Comparison of ENCODE assay signal across 21 cellular contexts in genomic region chr11:18347471-18348125, GRCh38. TPM values are rescaled to one million over a fixed set of nuclear protein-coding genes. Genes with fewer than 3 reads are reported as not detected.
DNase-seq lines count a peak whose midpoint lies in the region; ATAC-seq, FAIRE-seq and TF ChIP-seq lines count a peak whose summit lies in the region.
"Had no signal": no experiment of that assay in that cellular context is flagged by ENCODE, and none has a peak within 500 bp of the region (broad histone marks: within the 10 kb centered on the region; RNA-seq: fewer than 3 reads in every experiment).

No MANE protein-coding gene starts in this region.

- H3K4me1 ChIP-seq in osteoblast (ENCODE audit: insufficient read depth, low read length), result peaks cover 28% of the 10 kb centered on the region
- no peaks in the 10 kb centered on the region for H3K4me1 ChIP-seq in left ventricle myocardium inferior
- H3K4me1 ChIP-seq: gastroesophageal sphincter, HAP-1 had no signal

- peak overlapping the region; percentile 48 for H3K27ac Mint-ChIP-seq in activated CD8-positive, alpha-beta T cell treated with anti-CD3 and anti-CD28 coated beads for 36 hours
- no peak overlapping the region for H3K27ac Mint-ChIP-seq in activated CD8-positive, alpha-beta T cell treated with anti-CD3 and anti-CD28 coated beads, Interleukin-2, amount 10 ng/mL, durations not matched to agents 7 days and 5 days
- H3K27ac Mint-ChIP-seq in chondrocyte (ENCODE audit: unreplicated experiment), result peak overlapping the region; percentile 79
- H3K27ac Mint-ChIP-seq: nephron; stimulated activated naive B cell treated with anti-CD40 and anti-IgM and Interleukin-4, amounts not matched to agents 10 μg/mL and 1 μg/mL and 100 μg/mL, for 72 hours; WTC11 had no signal

- no peak for FAIRE-seq in urothelium cell line (lab: Jason Lieb, UNC)

- H3K27me3 ChIP-seq in osteoblast (ENCODE audit: insufficient read depth, low read length) (no peaks in the 10 kb centered on the region), left ventricle myocardium inferior (ENCODE audit: low read depth) (no peaks in the 10 kb centered on the region)
- H3K27me3 ChIP-seq: gastroesophageal sphincter had no signal

- intact Hi-C loops in activated CD8-positive, alpha-beta T cell treated with anti-CD3 and anti-CD28 coated beads for 36 hours (cut with micrococcal nuclease), result no loop called here
- intact Hi-C loops in left ventricle myocardium inferior (cut with micrococcal nuclease), result loop anchor here (10.0 kb wide), 1 partner anchor 57 kb away; no protein-coding TSS in a partner anchor

- ATAC-seq in activated CD8-positive, alpha-beta T cell treated with anti-CD3 and anti-CD28 coated beads for 36 hours, result no peak
- no peak for ATAC-seq in activated CD8-positive, alpha-beta T cell treated with anti-CD3 and anti-CD28 coated beads, Interleukin-2, amount 10 ng/mL, durations not matched to agents 7 days and 5 days
- ATAC-seq: activated T-cell treated with anti-CD3 and anti-CD28 coated beads, Interleukin-2, amount 50 U/mL, for 4 hours; gastroesophageal sphincter; sciatic nerve; stimulated activated naive B cell treated with anti-CD40 and anti-IgM and Interleukin-4, amounts not matched to agents 10 μg/mL and 1 μg/mL and 100 μg/mL, for 72 hours; WTC11 had no signal

- H3K27me3 Mint-ChIP-seq in activated CD8-positive, alpha-beta T cell treated with anti-CD3 and anti-CD28 coated beads for 36 hours, result no peaks in the 10 kb centered on the region
- no peaks in the 10 kb centered on the region for H3K27me3 Mint-ChIP-seq in activated CD8-positive, alpha-beta T cell treated with anti-CD3 and anti-CD28 coated beads, Interleukin-2, amount 10 ng/mL, durations not matched to agents 7 days and 5 days (ENCODE audit: low read depth)
- H3K27me3 Mint-ChIP-seq in chondrocyte (ENCODE audit: low read depth), result no peaks in the 10 kb centered on the region
- H3K27me3 Mint-ChIP-seq: stimulated activated naive B cell treated with anti-CD40 and anti-IgM and Interleukin-4, amounts not matched to agents 10 μg/mL and 1 μg/mL and 100 μg/mL, for 72 hours had no signal

- CTCF ChIA-PET in activated CD8-positive, alpha-beta T cell treated with anti-CD3 and anti-CD28 coated beads for 36 hours (lab: Charles Lee), result interaction anchor here (1.1 to 2.3 kb wide), 3 partner anchors 11 to 104 kb away, joined by 3 to 5 read pairs (median 4); no protein-coding TSS in a partner anchor
- CTCF ChIA-PET in activated CD8-positive, alpha-beta T cell treated with anti-CD3 and anti-CD28 coated beads, Interleukin-2, amount 10 ng/mL, durations not matched to agents 7 days and 5 days (lab: Charles Lee), result interaction anchor here (1.4 to 1.9 kb wide), 2 partner anchors 16 to 104 kb away, joined by 4 to 8 read pairs; no protein-coding TSS in a partner anchor

- peak overlapping the region; percentile 6 for H2AFZ ChIP-seq in osteoblast (ENCODE audit: low read length)

- H3K4me2 ChIP-seq in osteoblast (ENCODE audit: insufficient read depth, low read length), result peak overlapping the region; percentile 55
- H3K4me2 ChIP-seq: KMS-11 had no signal

- H3K27ac ChIP-seq in osteoblast (ENCODE audit: low read depth, low read length), result peak overlapping the region; percentile 78
- no peak overlapping the region for H3K27ac ChIP-seq in left ventricle myocardium inferior (replicated peaks)
- H3K27ac ChIP-seq: gastroesophageal sphincter, KMS-11 had no signal

- no peak for DNase-seq in activated CD8-positive, alpha-beta T cell treated with anti-CD3 and anti-CD28 coated beads for 36 hours
- DNase-seq in activated CD8-positive, alpha-beta T cell treated with anti-CD3 and anti-CD28 coated beads, Interleukin-2, amount 10 ng/mL, durations not matched to agents 7 days and 5 days, result no peak
- DNase-seq in HS-5 (ENCODE audit: low read depth) (peak; percentile 68), chondrocyte (ENCODE audit: low spot score) (no peak), osteoblast (ENCODE audit: insufficient read length, low spot score, missing footprints) (no peak), left ventricle myocardium inferior (no peak), urothelium cell line (ENCODE audit: low spot score) (no peak)
- DNase-seq in NK-92 treated with Interleukin-12 subunit alpha and Interleukin-12 subunit beta, amount 100 ng/mL, for 24 hours (lab: John Stamatoyannopoulos, UW), result no peak
- DNase-seq: activated T-cell treated with anti-CD3 and anti-CD28 coated beads, Interleukin-2, amount 50 U/mL, for 4 hours; AML-193; DMS153; NCI-H146; OCI-M1; stimulated activated naive B cell treated with anti-CD40 and anti-IgM and Interleukin-4, amounts not matched to agents 10 μg/mL and 1 μg/mL and 100 μg/mL, for 72 hours; SW 1271 had no signal

- peaks cover 34% of the 10 kb centered on the region for H3K36me3 Mint-ChIP-seq in activated CD8-positive, alpha-beta T cell treated with anti-CD3 and anti-CD28 coated beads for 36 hours (ENCODE audit: low read depth)
- H3K36me3 Mint-ChIP-seq in activated CD8-positive, alpha-beta T cell treated with anti-CD3 and anti-CD28 coated beads, Interleukin-2, amount 10 ng/mL, durations not matched to agents 7 days and 5 days (ENCODE audit: low read depth), result peaks cover 38% of the 10 kb centered on the region
- peaks cover 30% of the 10 kb centered on the region for H3K36me3 Mint-ChIP-seq in chondrocyte (ENCODE audit: low read depth)

- H4K20me1 ChIP-seq in osteoblast (ENCODE audit: insufficient read depth, low read length), result no peaks in the 10 kb centered on the region

- H3K36me3 ChIP-seq in osteoblast (ENCODE audit: insufficient read depth, low read length), result peaks cover 35% of the 10 kb centered on the region
- H3K36me3 ChIP-seq in left ventricle myocardium inferior, result peaks cover 83% of the 10 kb centered on the region

- no peaks in the 10 kb centered on the region for H3K9me3 ChIP-seq in osteoblast (ENCODE audit: low read depth, low read length)
- no peaks in the 10 kb centered on the region for H3K9me3 ChIP-seq in left ventricle myocardium inferior (replicated peaks)
- H3K9me3 ChIP-seq: gastroesophageal sphincter, HAP-1 had no signal

- POLR2A ChIA-PET in activated CD8-positive, alpha-beta T cell treated with anti-CD3 and anti-CD28 coated beads for 36 hours (lab: Charles Lee), result interaction anchor here (1.2 kb wide), 1 partner anchor 16 kb away, joined by 4 read pairs; no protein-coding TSS in a partner anchor
- POLR2A ChIA-PET in activated CD8-positive, alpha-beta T cell treated with anti-CD3 and anti-CD28 coated beads, Interleukin-2, amount 10 ng/mL, durations not matched to agents 7 days and 5 days (lab: Charles Lee), result interaction anchor here (0.6 kb wide), 1 partner anchor 36 kb away, joined by 3 read pairs; no protein-coding TSS in a partner anchor

- H3K4me3 ChIP-seq in osteoblast (ENCODE audit: insufficient read depth, low read length), result no peak overlapping the region
- no peak overlapping the region for H3K4me3 ChIP-seq in left ventricle myocardium inferior
- H3K4me3 ChIP-seq: gastroesophageal sphincter, HAP-1 had no signal

- TF ChIP-seq CTCF in activated CD8-positive, alpha-beta T cell treated with anti-CD3 and anti-CD28 coated beads for 36 hours (IDR thresholded peaks at IDR 0.05), result no peak
- no peak for TF ChIP-seq CTCF in chondrocyte (IDR thresholded peaks at IDR 0.05)
- no peak for TF ChIP-seq CTCF in osteoblast (IDR thresholded peaks at IDR 0.05; ENCODE audit: extremely low read depth, low read depth, low read length)
- TF ChIP-seq CTCF in left ventricle myocardium inferior (IDR thresholded peaks at IDR 0.05; ENCODE audit: borderline replicate concordance), result no peak

- no peaks in the 10 kb centered on the region for H3K9me3 Mint-ChIP-seq in activated CD8-positive, alpha-beta T cell treated with anti-CD3 and anti-CD28 coated beads for 36 hours
- H3K9me3 Mint-ChIP-seq in activated CD8-positive, alpha-beta T cell treated with anti-CD3 and anti-CD28 coated beads, Interleukin-2, amount 10 ng/mL, durations not matched to agents 7 days and 5 days (ENCODE audit: insufficient read depth), result no peaks in the 10 kb centered on the region
- no peaks in the 10 kb centered on the region for H3K9me3 Mint-ChIP-seq in chondrocyte (ENCODE audit: low read depth)
- H3K9me3 Mint-ChIP-seq: activated T-cell treated with anti-CD3 and anti-CD28 coated beads, Interleukin-2, amount 50 U/mL, for 4 hours; nephron; stimulated activated naive B cell treated with anti-CD40 and anti-IgM and Interleukin-4, amounts not matched to agents 10 μg/mL and 1 μg/mL and 100 μg/mL, for 72 hours; WTC11 had no signal

- no peak overlapping the region for H3K4me3 Mint-ChIP-seq in activated CD8-positive, alpha-beta T cell treated with anti-CD3 and anti-CD28 coated beads for 36 hours
- H3K4me3 Mint-ChIP-seq in activated CD8-positive, alpha-beta T cell treated with anti-CD3 and anti-CD28 coated beads, Interleukin-2, amount 10 ng/mL, durations not matched to agents 7 days and 5 days, result no peak overlapping the region
- no peak overlapping the region for H3K4me3 Mint-ChIP-seq in chondrocyte (ENCODE audit: unreplicated experiment)
- H3K4me3 Mint-ChIP-seq: activated T-cell treated with anti-CD3 and anti-CD28 coated beads, Interleukin-2, amount 50 U/mL, for 4 hours; nephron; stimulated activated naive B cell treated with anti-CD40 and anti-IgM and Interleukin-4, amounts not matched to agents 10 μg/mL and 1 μg/mL and 100 μg/mL, for 72 hours; WTC11 had no signal

- H3K79me2 ChIP-seq in osteoblast (ENCODE audit: insufficient read depth, low read length), result no peaks in the 10 kb centered on the region

- peaks cover 4% of the 10 kb centered on the region for H3K4me1 Mint-ChIP-seq in activated CD8-positive, alpha-beta T cell treated with anti-CD3 and anti-CD28 coated beads for 36 hours (ENCODE audit: low read depth)
- no peaks in the 10 kb centered on the region for H3K4me1 Mint-ChIP-seq in activated CD8-positive, alpha-beta T cell treated with anti-CD3 and anti-CD28 coated beads, Interleukin-2, amount 10 ng/mL, durations not matched to agents 7 days and 5 days (ENCODE audit: low read depth)
- H3K4me1 Mint-ChIP-seq in chondrocyte (ENCODE audit: low read depth), result peaks cover 19% of the 10 kb centered on the region
- H3K4me1 Mint-ChIP-seq: nephron; stimulated activated naive B cell treated with anti-CD40 and anti-IgM and Interleukin-4, amounts not matched to agents 10 μg/mL and 1 μg/mL and 100 μg/mL, for 72 hours; WTC11 had no signal

RNA-seq across cellular contexts. Expression of gene GTF2H1, which starts 25.2 kb away (rescaled TPM):
- 10 to 100 TPM; 44.5 to 46.6 TPM for total RNA-seq in activated CD8-positive, alpha-beta T cell treated with anti-CD3 and anti-CD28 coated beads for 36 hours
- total RNA-seq in activated CD8-positive, alpha-beta T cell treated with anti-CD3 and anti-CD28 coated beads, Interleukin-2, amount 10 ng/mL, durations not matched to agents 7 days and 5 days, result 10 to 100 TPM; 47.2 to 47.8 TPM
- total RNA-seq in chondrocyte (55.9 to 71.6 TPM (median 57.1 TPM) in 3 replicates), osteoblast (123 and 134 TPM in 2 replicates), left ventricle myocardium inferior (24.3 TPM)

RNA-seq across cellular contexts. Expression of gene HPS5, which starts 25.7 kb away (rescaled TPM):
- 10 to 100 TPM; 16.0 to 17.2 TPM for total RNA-seq in activated CD8-positive, alpha-beta T cell treated with anti-CD3 and anti-CD28 coated beads for 36 hours
- 10 to 100 TPM; 15.8 to 18.0 TPM for total RNA-seq in activated CD8-positive, alpha-beta T cell treated with anti-CD3 and anti-CD28 coated beads, Interleukin-2, amount 10 ng/mL, durations not matched to agents 7 days and 5 days
- 31.1 to 67.9 TPM (median 35.2 TPM) in 3 replicates for total RNA-seq in chondrocyte
- total RNA-seq in osteoblast, result 39.8 and 53.9 TPM in 2 replicates
- total RNA-seq in left ventricle myocardium inferior, result 11.5 TPM

RNA-seq across cellular contexts. Expression of gene LDHA, which starts 46.8 kb away (rescaled TPM):
- total RNA-seq in activated CD8-positive, alpha-beta T cell treated with anti-CD3 and anti-CD28 coated beads for 36 hours, result 1,000 to 10,000 TPM; 2,418 to 2,447 TPM
- total RNA-seq in activated CD8-positive, alpha-beta T cell treated with anti-CD3 and anti-CD28 coated beads, Interleukin-2, amount 10 ng/mL, durations not matched to agents 7 days and 5 days, result 1,000 to 10,000 TPM; 1,251 to 1,270 TPM
- 427 to 1,078 TPM (median 1,049 TPM) in 3 replicates for total RNA-seq in chondrocyte
- 680 and 798 TPM in 2 replicates for total RNA-seq in osteoblast
- total RNA-seq in left ventricle myocardium inferior, result 332 TPM
